Comparison of ENCODE assay signal across 31 cellular contexts in the genomic region with DNA sequence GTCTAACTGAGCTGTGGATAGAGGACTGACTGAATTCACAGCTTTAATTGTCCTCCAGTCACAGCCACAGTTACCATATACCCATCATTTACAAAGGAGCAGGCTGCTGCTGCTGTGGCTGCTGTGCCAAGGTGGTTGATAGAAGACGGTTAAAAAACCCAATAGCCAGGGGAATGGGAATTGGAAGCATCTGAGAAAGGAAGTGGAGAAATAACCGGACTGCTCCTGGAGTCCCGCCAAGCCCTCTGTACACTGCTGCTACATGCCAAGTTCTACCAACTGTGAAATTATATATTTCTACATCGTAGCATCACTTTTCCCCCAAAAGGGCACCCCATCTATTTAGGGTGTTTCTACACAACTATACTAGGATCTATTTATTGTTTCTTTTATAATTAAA.
"Had no signal": no experiment of that assay in that cellular context is flagged by ENCODE, and none has a peak within 500 bp of the region (broad histone marks: within the 10 kb centered on the region; RNA-seq: fewer than 3 reads in every experiment).

No MANE protein-coding gene starts in this region.

- H3K36me3 Mint-ChIP-seq: mesothelial cell of epicardium; naive B cell; natural killer cell treated with Interleukin-12 subunit alpha and Interleukin-12 subunit beta and Interleukin-15 and Interleukin-18, amount 100 ng/mL, for 72 hours; neural progenitor cell had no signal

- H3K4me3 Mint-ChIP-seq: mesothelial cell of epicardium; naive B cell; natural killer cell treated with Interleukin-12 subunit alpha and Interleukin-12 subunit beta and Interleukin-15 and Interleukin-18, amount 100 ng/mL, for 72 hours; neural progenitor cell; stimulated activated naive CD8-positive, alpha-beta T cell treated with anti-CD3 and anti-CD28 coated beads, Interleukin-15, amount 100 ng/mL, for 72 hours had no signal

- H3K4me1 ChIP-seq: esophagus muscularis mucosa, foreskin keratinocyte, neural progenitor cell, parathyroid adenoma, right atrium auricular region, suprapubic skin, transverse colon, upper lobe of right lung, vagina had no signal

- H3K9me3 Mint-ChIP-seq: neural progenitor cell; stimulated activated naive CD8-positive, alpha-beta T cell treated with anti-CD3 and anti-CD28 coated beads, Interleukin-15, amount 100 ng/mL, for 72 hours had no signal

- H3K9me3 ChIP-seq: esophagus muscularis mucosa, mucosa of descending colon, right atrium auricular region, suprapubic skin, transverse colon, upper lobe of right lung, vagina had no signal

- H3K27me3 ChIP-seq: esophagus muscularis mucosa, foreskin keratinocyte, neural progenitor cell, right atrium auricular region, suprapubic skin, transverse colon, upper lobe of right lung, vagina had no signal

- DNase-seq: dermis blood vessel endothelial cell; effector memory CD4-positive, alpha-beta T cell; foreskin keratinocyte; head of caudate nucleus; mesenchymal stem cell; mucosa of descending colon; naive B cell; stimulated activated CD4-positive, alpha-beta T cell treated with anti-CD3 and anti-CD28 coated beads, Interleukin-12 subunit alpha, Interleukin-12 subunit beta, amount 100 ng/mL, for 4 hours; stimulated activated CD4-positive, alpha-beta T cell treated with anti-CD3 and anti-CD28 coated beads, Interleukin-1b, Interleukin-23, amount 100 ng/mL, for 48 hours; stimulated activated CD4-positive, alpha-beta T cell treated with anti-CD3 and anti-CD28 coated beads, Interleukin-4, amount 100 ng/mL, for 1 hour; stimulated activated CD8-positive, alpha-beta memory T cell treated with anti-CD3 and anti-CD28 coated beads, Interleukin-4, amount 100 ng/mL, for 48 hours; stimulated activated naive CD4-positive, alpha-beta T cell; stimulated activated naive CD8-positive, alpha-beta T cell treated with anti-CD3 and anti-CD28 coated beads, Interleukin-15, amount 100 ng/mL, for 72 hours; transverse colon; upper lobe of right lung had no signal

- H3K27me3 Mint-ChIP-seq: progenitor cell of endocrine pancreas; stimulated activated naive CD8-positive, alpha-beta T cell treated with anti-CD3 and anti-CD28 coated beads, Interleukin-15, amount 100 ng/mL, for 72 hours had no signal

- ATAC-seq: foreskin keratinocyte; left lobe of liver; mucosa of descending colon; natural killer cell treated with Interleukin-12 subunit alpha and Interleukin-12 subunit beta and Interleukin-15 and Interleukin-18, amount 100 ng/mL, for 72 hours; sciatic nerve; stimulated activated naive CD8-positive, alpha-beta T cell treated with anti-CD3 and anti-CD28 coated beads, Interleukin-15, amount 100 ng/mL, for 72 hours; upper lobe of right lung had no signal

- H3K4me3 ChIP-seq: coronary artery, esophagus muscularis mucosa, lung, mucosa of descending colon, neural progenitor cell, right atrium auricular region, smooth muscle cell, suprapubic skin, transverse colon, upper lobe of right lung, vagina had no signal

- H3K79me2 ChIP-seq: parathyroid adenoma had no signal

- FAIRE-seq: endothelial cell of umbilical vein, keratinocyte had no signal

- H3K9ac ChIP-seq: neural progenitor cell, parathyroid adenoma had no signal

- H3K4me1 Mint-ChIP-seq: mesothelial cell of epicardium; naive B cell; neural progenitor cell; stimulated activated naive CD8-positive, alpha-beta T cell treated with anti-CD3 and anti-CD28 coated beads, Interleukin-15, amount 100 ng/mL, for 72 hours had no signal

- H3K4me2 ChIP-seq: neural progenitor cell, smooth muscle cell had no signal

- H2AFZ ChIP-seq: neural progenitor cell, parathyroid adenoma had no signal

- H3K36me3 ChIP-seq: esophagus muscularis mucosa, neural progenitor cell, right atrium auricular region, suprapubic skin, transverse colon, upper lobe of right lung, vagina had no signal

- H3K27ac ChIP-seq: coronary artery, esophagus muscularis mucosa, foreskin keratinocyte, neural progenitor cell, parathyroid adenoma, right atrium auricular region, suprapubic skin, transverse colon, upper lobe of right lung, vagina had no signal

- H3K27ac Mint-ChIP-seq: mesothelial cell of epicardium; naive B cell; natural killer cell treated with Interleukin-12 subunit alpha and Interleukin-12 subunit beta and Interleukin-15 and Interleukin-18, amount 100 ng/mL, for 72 hours; neural progenitor cell; progenitor cell of endocrine pancreas; stimulated activated naive CD8-positive, alpha-beta T cell treated with anti-CD3 and anti-CD28 coated beads, Interleukin-15, amount 100 ng/mL, for 72 hours had no signal
